ENCODE assay signal across 8 cellular contexts in genomic region chr12:93784339-93785086, GRCh38.
DNase-seq lines count a peak whose midpoint lies in the region; ATAC-seq and TF ChIP-seq lines count a peak whose summit lies in the region.

No MANE protein-coding gene starts in this region.

- peak; percentile 44 for ATAC-seq in CD8-positive, alpha-beta T cell
- peak; percentile 33 to 46 for ATAC-seq in activated naive CD4-positive, alpha-beta T cell treated with anti-CD3 and anti-CD28 coated beads, Interleukin-2, amount 50 U/mL, for 72 hours
- peak; percentile 49 to 91 (median 80) for ATAC-seq in heart right ventricle
- peak; percentile 97 to 98 for ATAC-seq in gastrocnemius medialis
- no peak for ATAC-seq in GM18873 (IDR thresholded peaks at IDR 0.05; ENCODE audit: low FRiP score, unreplicated experiment)

- CTCF ChIA-PET in CD8-positive, alpha-beta T cell (lab: Charles Lee): interaction anchor here (0.8 to 2.5 kb wide), 4 partner anchors 17 to 318 kb away, joined by 3 to 11 read pairs (median 4); no protein-coding TSS in a partner anchor

- H3K27me3 Mint-ChIP-seq in CD8-positive, alpha-beta T cell (ENCODE audit: low read depth): no peaks in the 10 kb centered on the region

- H3K36me3 ChIP-seq in CD8-positive, alpha-beta T cell (ENCODE audit: insufficient read depth, low read length): no peaks in the 10 kb centered on the region
- H3K36me3 ChIP-seq in MG63 (no peaks in the 10 kb centered on the region), heart right ventricle (no peaks in the 10 kb centered on the region), gastrocnemius medialis (no peaks in the 10 kb centered on the region)

- peaks cover 33% of the 10 kb centered on the region for H3K4me1 ChIP-seq in CD8-positive, alpha-beta T cell (ENCODE audit: insufficient read depth, low read length)
- H3K4me1 ChIP-seq in heart right ventricle (peaks cover 14 to 62% (median 54%) of the 10 kb centered on the region in 9 donors), gastrocnemius medialis (peaks cover 41 to 45% of the 10 kb centered on the region in 2 donors)

- intact Hi-C loops in CD8-positive, alpha-beta T cell (cut with DNase I, micrococcal nuclease): loop anchor here (5.0 kb wide), 2 partner anchors 107 to 1932 kb away; partner anchors contain the start of gene CRADD (in 2 of the 2)
- intact Hi-C loops in heart right ventricle (cut with DNase I): loop anchor here in 1 of 10 donors (2.0 kb wide), 1 partner anchor 30 kb away; no protein-coding TSS in a partner anchor
- intact Hi-C loops in gastrocnemius medialis (cut with DNase I; ENCODE audit: low total_unique reads): loop anchor here (1.0 kb wide), 1 partner anchor 30 kb away; no protein-coding TSS in a partner anchor

- 20 to 28% methylated on average over 9 of the region's 9 CpGs for WGBS in heart right ventricle, 2 donors

- in situ Hi-C loops in gastrocnemius medialis (cut with MboI; ENCODE audit: low sequenced_read_pairs in 4 of 4): no loop called here

- H3K27ac Mint-ChIP-seq in CD8-positive, alpha-beta T cell: peak overlapping the region; percentile 84
- peak overlapping the region; percentile 83 to 98 for H3K27ac Mint-ChIP-seq in activated naive CD4-positive, alpha-beta T cell treated with anti-CD3 and anti-CD28 coated beads, Interleukin-2, amount 50 U/mL, for 72 hours

- H3K9me3 Mint-ChIP-seq in CD8-positive, alpha-beta T cell: peaks cover 2% of the 10 kb centered on the region
- H3K9me3 Mint-ChIP-seq in activated naive CD4-positive, alpha-beta T cell treated with anti-CD3 and anti-CD28 coated beads, Interleukin-2, amount 50 U/mL, for 72 hours: peaks cover 0 to 5% of the 10 kb centered on the region in 2 donors

- H3K27ac ChIP-seq in CD8-positive, alpha-beta T cell (ENCODE audit: low read depth, low read length): no peak overlapping the region
- peak overlapping the region; percentile 39 to 91 (median 84) for H3K27ac ChIP-seq in heart right ventricle
- peak overlapping the region; percentile 82 to 93 (median 87) for H3K27ac ChIP-seq in gastrocnemius medialis

- H3K4me1 Mint-ChIP-seq in CD8-positive, alpha-beta T cell (ENCODE audit: low read depth): peaks cover 50% of the 10 kb centered on the region

- TF ChIP-seq CTCF in CD8-positive, alpha-beta T cell (IDR thresholded peaks at IDR 0.05): no peak
- no peak for TF ChIP-seq CTCF in heart right ventricle (IDR thresholded peaks at IDR 0.05)
- TF ChIP-seq CTCF in gastrocnemius medialis (IDR thresholded peaks at IDR 0.05 in 4 of 5, conservative IDR thresholded peaks at IDR 0.05 in 1 of 5): no peak

- no peak overlapping the region for H3K4me3 ChIP-seq in CD8-positive, alpha-beta T cell (ENCODE audit: low read depth, low read length)
- H3K4me3 ChIP-seq in MG63 (no peak overlapping the region), heart right ventricle (peak overlapping the region in 1 of 10 donors; percentile 12), gastrocnemius medialis (peak overlapping the region; percentile 15 to 35 (median 24))

- TF ChIP-seq POLR2A in gastrocnemius medialis (IDR thresholded peaks at IDR 0.05): peak in 1 of 2 donors; percentile 21

- H3K27me3 ChIP-seq in CD8-positive, alpha-beta T cell (ENCODE audit: insufficient read depth, low read length): no peaks in the 10 kb centered on the region
- H3K27me3 ChIP-seq in MG63 (no peaks in the 10 kb centered on the region), heart right ventricle (no peaks in the 10 kb centered on the region), gastrocnemius medialis (no peaks in the 10 kb centered on the region)

- no peaks in the 10 kb centered on the region for H3K9me3 ChIP-seq in CD8-positive, alpha-beta T cell (ENCODE audit: low read length)
- H3K9me3 ChIP-seq in MG63 (no peaks in the 10 kb centered on the region), heart right ventricle (no peaks in the 10 kb centered on the region), gastrocnemius medialis (no peaks in the 10 kb centered on the region)

- no peaks in the 10 kb centered on the region for H3K36me3 Mint-ChIP-seq in CD8-positive, alpha-beta T cell
- peaks cover 20 to 59% of the 10 kb centered on the region in 2 donors for H3K36me3 Mint-ChIP-seq in activated naive CD4-positive, alpha-beta T cell treated with anti-CD3 and anti-CD28 coated beads, Interleukin-2, amount 50 U/mL, for 72 hours

- peak in 3 of 7 experiments; percentile 4 to 42 (median 40) for DNase-seq in CD8-positive, alpha-beta T cell
- DNase-seq in MG63: peak; percentile 69
- no peak for DNase-seq in activated naive CD4-positive, alpha-beta T cell treated with anti-CD3 and anti-CD28 coated beads, Interleukin-2, amount 50 U/mL, for 72 hours (ENCODE audit: low spot score in 2 of 2)
- peak in 1 of 2 donors; percentile 41 for DNase-seq in heart right ventricle
- peak; percentile 86 to 91 for DNase-seq in gastrocnemius medialis
- DNase-seq in NCI-H2227 (lab: John Stamatoyannopoulos, UW; ENCODE audit: unreplicated experiment): no peak
- no peak for DNase-seq in NCI-H2107 treated with DMSO at 0.1 percent for 48 hours (lab: John Stamatoyannopoulos, UW; ENCODE audit: unreplicated experiment)

- peak overlapping the region; percentile 35 for H3K4me3 Mint-ChIP-seq in CD8-positive, alpha-beta T cell

- POLR2A ChIA-PET in CD8-positive, alpha-beta T cell (lab: Charles Lee): no interaction called here

Comparison
In these comparisons a context has a peak if more than half of its experiments do, and no peak if none do; other contexts are left out.
1. DNase-seq: peak in MG63 (single experiment) and gastrocnemius medialis (2 of 2); none in activated naive CD4-positive, alpha-beta T cell treated with anti-CD3 and anti-CD28 coated beads, Interleukin-2, amount 50 U/mL, for 72 hours (0 of 2), NCI-H2227 (single experiment) and NCI-H2107 treated with DMSO at 0.1 percent for 48 hours (single experiment).
2. H3K4me3 ChIP-seq: peak in gastrocnemius medialis (4 of 4); none in CD8-positive, alpha-beta T cell (single experiment) and MG63 (single experiment).